ENCODE assay signal across 1 cellular context in genomic region chr3:161220850-161221753, GRCh38.
TF ChIP-seq lines count a peak whose summit lies in the region.

Gene NMD3 (plus strand): TSS chr3:161221311. CDS start chr3:161222014, 703 bp downstream.

TF ChIP-seq in HepG2, 621 proteins besides CTCF, POLR2A, EP300 and RAD21 (continued from another document and continues in another):
- TF ChIP-seq ARID4A (CRISPR knock-in tag; IDR thresholded peaks at IDR 0.05; ENCODE audit: borderline replicate concordance) (peak; percentile 87), RXRA (CRISPR knock-in tag; IDR thresholded peaks at IDR 0.05) (0 out of 2 replicates have a peak, but pooled peaks have one; percentile 32), ZNF674 (CRISPR knock-in tag; IDR thresholded peaks at IDR 0.05; ENCODE audit: low read depth) (no peak), ZNF749 (CRISPR knock-in tag; IDR thresholded peaks at IDR 0.05; ENCODE audit: borderline replicate concordance) (no peak), HNRNPK (IDR thresholded peaks at IDR 0.05; ENCODE audit: low read depth, low read length, poor library complexity, severe bottlenecking) (peak; percentile 34), ZNF639 (CRISPR knock-in tag; conservative IDR thresholded peaks at IDR 0.05) (0 out of 2 replicates have a peak, but pooled peaks have one; percentile 20), AKAP8 (CRISPR knock-in tag; IDR thresholded peaks at IDR 0.05) (0 out of 2 replicates have a peak, but pooled peaks have one; percentile 33), ATF2 (CRISPR knock-in tag; IDR thresholded peaks at IDR 0.05) (peak; percentile 41; the same call in 1 of the 2 replicates), ZFP37 (CRISPR knock-in tag; IDR thresholded peaks at IDR 0.05; ENCODE audit: borderline replicate concordance) (no peak), IRX3 (CRISPR knock-in tag; IDR thresholded peaks at IDR 0.05; ENCODE audit: borderline replicate concordance, low read depth) (0 out of 2 replicates have a peak, but pooled peaks have one; percentile 41), ZSCAN25 (CRISPR knock-in tag; IDR thresholded peaks at IDR 0.05) (peak; percentile 52; the same call in 1 of the 2 replicates), ZNF276 (CRISPR knock-in tag; IDR thresholded peaks at IDR 0.05; ENCODE audit: low read depth) (peak; percentile 57; the same call in 1 of the 2 replicates), ZNF891 (CRISPR knock-in tag; IDR thresholded peaks at IDR 0.05) (peak; percentile 45), ZZZ3 (CRISPR knock-in tag; IDR thresholded peaks at IDR 0.05; ENCODE audit: borderline replicate concordance) (peak; percentile 49; the same call in 1 of the 2 replicates), ELF3 (CRISPR knock-in tag; IDR thresholded peaks at IDR 0.05) (peak; percentile 76), FLYWCH1 (CRISPR knock-in tag; IDR thresholded peaks at IDR 0.05) (no peak), CSRNP1 (CRISPR knock-in tag; IDR thresholded peaks at IDR 0.05) (no peak), ZNF225 (CRISPR knock-in tag; IDR thresholded peaks at IDR 0.05) (peak; percentile 79; the same call in 1 of the 2 replicates), MEIS2 (CRISPR knock-in tag; IDR thresholded peaks at IDR 0.05) (0 out of 2 replicates have a peak, but pooled peaks have one; percentile 20), DMAP1 (CRISPR knock-in tag; IDR thresholded peaks at IDR 0.05) (peak; percentile 80; the same call in 1 of the 2 replicates), ZNF614 (CRISPR knock-in tag; IDR thresholded peaks at IDR 0.05; ENCODE audit: borderline replicate concordance) (0 out of 2 replicates have a peak, but pooled peaks have one; percentile 45), IRF9 (CRISPR knock-in tag; IDR thresholded peaks at IDR 0.05; ENCODE audit: borderline replicate concordance) (peak; percentile 26; the same call in 1 of the 2 replicates), ZNF501 (CRISPR knock-in tag; IDR thresholded peaks at IDR 0.05) (peak; percentile 91), ZNF768 (CRISPR knock-in tag; IDR thresholded peaks at IDR 0.05) (peak; percentile 58; the same call in 1 of the 2 replicates), NAIF1 (CRISPR knock-in tag; IDR thresholded peaks at IDR 0.05; ENCODE audit: borderline replicate concordance) (peak; percentile 36; the same call in 1 of the 2 replicates), SALL2 (CRISPR knock-in tag; IDR thresholded peaks at IDR 0.05) (peak; percentile 76; the same call in 1 of the 2 replicates), NFKB2 (CRISPR knock-in tag; IDR thresholded peaks at IDR 0.05; ENCODE audit: borderline replicate concordance) (peak; percentile 74; the same call in 1 of the 2 replicates), NCOA5 (CRISPR knock-in tag; IDR thresholded peaks at IDR 0.05) (no peak), TEAD3 (CRISPR knock-in tag; optimal IDR thresholded peaks at IDR 0.05; ENCODE audit: borderline replicate concordance) (peak; percentile 28), MIXL1 (CRISPR knock-in tag; IDR thresholded peaks at IDR 0.05) (peak; percentile 59; the same call in 1 of the 2 replicates), SMYD3 (CRISPR knock-in tag; IDR thresholded peaks at IDR 0.05) (peak; percentile 49; the same call in 1 of the 2 replicates), CHD2 (IDR thresholded peaks at IDR 0.05; ENCODE audit: low read depth, low read length) (peak; percentile 88), PLRG1 (conservative IDR thresholded peaks at IDR 0.05) (no peak), ZSCAN29 (CRISPR knock-in tag; conservative IDR thresholded peaks at IDR 0.05) (peak; percentile 68), GTF2F1 (IDR thresholded peaks at IDR 0.05; ENCODE audit: low read length) (no peak), TAF1 (CRISPR knock-in tag; IDR thresholded peaks at IDR 0.05) (peak; percentile 83)
- TF ChIP-seq, protein P1, sequence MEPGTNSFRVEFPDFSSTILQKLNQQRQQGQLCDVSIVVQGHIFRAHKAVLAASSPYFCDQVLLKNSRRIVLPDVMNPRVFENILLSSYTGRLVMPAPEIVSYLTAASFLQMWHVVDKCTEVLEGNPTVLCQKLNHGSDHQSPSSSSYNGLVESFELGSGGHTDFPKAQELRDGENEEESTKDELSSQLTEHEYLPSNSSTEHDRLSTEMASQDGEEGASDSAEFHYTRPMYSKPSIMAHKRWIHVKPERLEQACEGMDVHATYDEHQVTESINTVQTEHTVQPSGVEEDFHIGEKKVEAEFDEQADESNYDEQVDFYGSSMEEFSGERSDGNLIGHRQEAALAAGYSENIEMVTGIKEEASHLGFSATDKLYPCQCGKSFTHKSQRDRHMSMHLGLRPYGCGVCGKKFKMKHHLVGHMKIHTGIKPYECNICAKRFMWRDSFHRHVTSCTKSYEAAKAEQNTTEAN (CRISPR knock-in tag; conservative IDR thresholded peaks at IDR 0.05) = 0 out of 2 replicates have a peak, but pooled peaks have one; percentile 19
- TF ChIP-seq, protein P2, sequence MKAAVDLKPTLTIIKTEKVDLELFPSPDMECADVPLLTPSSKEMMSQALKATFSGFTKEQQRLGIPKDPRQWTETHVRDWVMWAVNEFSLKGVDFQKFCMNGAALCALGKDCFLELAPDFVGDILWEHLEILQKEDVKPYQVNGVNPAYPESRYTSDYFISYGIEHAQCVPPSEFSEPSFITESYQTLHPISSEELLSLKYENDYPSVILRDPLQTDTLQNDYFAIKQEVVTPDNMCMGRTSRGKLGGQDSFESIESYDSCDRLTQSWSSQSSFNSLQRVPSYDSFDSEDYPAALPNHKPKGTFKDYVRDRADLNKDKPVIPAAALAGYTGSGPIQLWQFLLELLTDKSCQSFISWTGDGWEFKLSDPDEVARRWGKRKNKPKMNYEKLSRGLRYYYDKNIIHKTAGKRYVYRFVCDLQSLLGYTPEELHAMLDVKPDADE (CRISPR knock-in tag; IDR thresholded peaks at IDR 0.05) = no peak
- TF ChIP-seq, protein P3, sequence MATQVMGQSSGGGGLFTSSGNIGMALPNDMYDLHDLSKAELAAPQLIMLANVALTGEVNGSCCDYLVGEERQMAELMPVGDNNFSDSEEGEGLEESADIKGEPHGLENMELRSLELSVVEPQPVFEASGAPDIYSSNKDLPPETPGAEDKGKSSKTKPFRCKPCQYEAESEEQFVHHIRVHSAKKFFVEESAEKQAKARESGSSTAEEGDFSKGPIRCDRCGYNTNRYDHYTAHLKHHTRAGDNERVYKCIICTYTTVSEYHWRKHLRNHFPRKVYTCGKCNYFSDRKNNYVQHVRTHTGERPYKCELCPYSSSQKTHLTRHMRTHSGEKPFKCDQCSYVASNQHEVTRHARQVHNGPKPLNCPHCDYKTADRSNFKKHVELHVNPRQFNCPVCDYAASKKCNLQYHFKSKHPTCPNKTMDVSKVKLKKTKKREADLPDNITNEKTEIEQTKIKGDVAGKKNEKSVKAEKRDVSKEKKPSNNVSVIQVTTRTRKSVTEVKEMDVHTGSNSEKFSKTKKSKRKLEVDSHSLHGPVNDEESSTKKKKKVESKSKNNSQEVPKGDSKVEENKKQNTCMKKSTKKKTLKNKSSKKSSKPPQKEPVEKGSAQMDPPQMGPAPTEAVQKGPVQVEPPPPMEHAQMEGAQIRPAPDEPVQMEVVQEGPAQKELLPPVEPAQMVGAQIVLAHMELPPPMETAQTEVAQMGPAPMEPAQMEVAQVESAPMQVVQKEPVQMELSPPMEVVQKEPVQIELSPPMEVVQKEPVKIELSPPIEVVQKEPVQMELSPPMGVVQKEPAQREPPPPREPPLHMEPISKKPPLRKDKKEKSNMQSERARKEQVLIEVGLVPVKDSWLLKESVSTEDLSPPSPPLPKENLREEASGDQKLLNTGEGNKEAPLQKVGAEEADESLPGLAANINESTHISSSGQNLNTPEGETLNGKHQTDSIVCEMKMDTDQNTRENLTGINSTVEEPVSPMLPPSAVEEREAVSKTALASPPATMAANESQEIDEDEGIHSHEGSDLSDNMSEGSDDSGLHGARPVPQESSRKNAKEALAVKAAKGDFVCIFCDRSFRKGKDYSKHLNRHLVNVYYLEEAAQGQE (IDR thresholded peaks at IDR 0.05; ENCODE audit: borderline replicate concordance in 1 of 2, low read depth in 1 of 2, low read length in 2 of 2) = peak in 1 of 2 experiments; percentile 42; a peak in 1 of 4 replicates
- TF ChIP-seq, protein P4, sequence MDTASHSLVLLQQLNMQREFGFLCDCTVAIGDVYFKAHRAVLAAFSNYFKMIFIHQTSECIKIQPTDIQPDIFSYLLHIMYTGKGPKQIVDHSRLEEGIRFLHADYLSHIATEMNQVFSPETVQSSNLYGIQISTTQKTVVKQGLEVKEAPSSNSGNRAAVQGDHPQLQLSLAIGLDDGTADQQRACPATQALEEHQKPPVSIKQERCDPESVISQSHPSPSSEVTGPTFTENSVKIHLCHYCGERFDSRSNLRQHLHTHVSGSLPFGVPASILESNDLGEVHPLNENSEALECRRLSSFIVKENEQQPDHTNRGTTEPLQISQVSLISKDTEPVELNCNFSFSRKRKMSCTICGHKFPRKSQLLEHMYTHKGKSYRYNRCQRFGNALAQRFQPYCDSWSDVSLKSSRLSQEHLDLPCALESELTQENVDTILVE (CRISPR knock-in tag; IDR thresholded peaks at IDR 0.05) = no peak
